In genomic region chr6:170172406-170172805, GRCh38 we compare ENCODE assay signal across 1 cellular context.
TF ChIP-seq lines count a peak whose summit lies in the region.

No MANE protein-coding gene starts in this region.

TF ChIP-seq in H1, 55 proteins besides CTCF, POLR2A, EP300 and RAD21 (continued from another document):
- TF ChIP-seq GTF2F1 (IDR thresholded peaks at IDR 0.05; ENCODE audit: borderline replicate concordance, low read depth, low read length) = no peak
- TF ChIP-seq SIN3A (conservative IDR thresholded peaks at IDR 0.05 in 1 of 2, IDR thresholded peaks at IDR 0.05 in 1 of 2; ENCODE audit: low read depth in 1 of 2, low read length in 2 of 2) = no peak
- TF ChIP-seq SP4 (IDR thresholded peaks at IDR 0.05; ENCODE audit: low read length) = no peak
- TF ChIP-seq FOSL1 (IDR thresholded peaks at IDR 0.05; ENCODE audit: insufficient read depth, low read depth, low read length) = no peak
- TF ChIP-seq KDM1A (IDR thresholded peaks at IDR 0.05; ENCODE audit: borderline replicate concordance, low read length) = no peak
- no peak for TF ChIP-seq CTBP2 (IDR thresholded peaks at IDR 0.05; ENCODE audit: borderline replicate concordance, insufficient read depth, insufficient read length, low read length)
- TF ChIP-seq BRCA1 (IDR thresholded peaks at IDR 0.05; ENCODE audit: low read depth, low read length) = no peak
- no peak for TF ChIP-seq TAF7 (optimal IDR thresholded peaks at IDR 0.05; ENCODE audit: borderline replicate concordance, low read depth, low read length)
- no peak for TF ChIP-seq ATF3 (IDR thresholded peaks at IDR 0.05; ENCODE audit: insufficient read depth, low read depth, low read length)
- TF ChIP-seq EGR1 (IDR thresholded peaks at IDR 0.05; ENCODE audit: borderline replicate concordance, low read depth, low read length) = no peak
- no peak for TF ChIP-seq ZNF274 (IDR thresholded peaks at IDR 0.05; ENCODE audit: borderline replicate concordance, extremely low read depth, low read length)
- TF ChIP-seq JUND (IDR thresholded peaks at IDR 0.05; ENCODE audit: low read length) = no peak
- no peak for TF ChIP-seq BCL11A (IDR thresholded peaks at IDR 0.05; ENCODE audit: low read depth in 2 of 2, low read length in 2 of 2)
- no peak for TF ChIP-seq TAF1 (IDR thresholded peaks at IDR 0.05; ENCODE audit: low read depth, low read length)
- TF ChIP-seq USF2 (IDR thresholded peaks at IDR 0.05; ENCODE audit: low read length) = no peak
